8 cellular contexts compared by ENCODE assay signal in the genomic region with DNA sequence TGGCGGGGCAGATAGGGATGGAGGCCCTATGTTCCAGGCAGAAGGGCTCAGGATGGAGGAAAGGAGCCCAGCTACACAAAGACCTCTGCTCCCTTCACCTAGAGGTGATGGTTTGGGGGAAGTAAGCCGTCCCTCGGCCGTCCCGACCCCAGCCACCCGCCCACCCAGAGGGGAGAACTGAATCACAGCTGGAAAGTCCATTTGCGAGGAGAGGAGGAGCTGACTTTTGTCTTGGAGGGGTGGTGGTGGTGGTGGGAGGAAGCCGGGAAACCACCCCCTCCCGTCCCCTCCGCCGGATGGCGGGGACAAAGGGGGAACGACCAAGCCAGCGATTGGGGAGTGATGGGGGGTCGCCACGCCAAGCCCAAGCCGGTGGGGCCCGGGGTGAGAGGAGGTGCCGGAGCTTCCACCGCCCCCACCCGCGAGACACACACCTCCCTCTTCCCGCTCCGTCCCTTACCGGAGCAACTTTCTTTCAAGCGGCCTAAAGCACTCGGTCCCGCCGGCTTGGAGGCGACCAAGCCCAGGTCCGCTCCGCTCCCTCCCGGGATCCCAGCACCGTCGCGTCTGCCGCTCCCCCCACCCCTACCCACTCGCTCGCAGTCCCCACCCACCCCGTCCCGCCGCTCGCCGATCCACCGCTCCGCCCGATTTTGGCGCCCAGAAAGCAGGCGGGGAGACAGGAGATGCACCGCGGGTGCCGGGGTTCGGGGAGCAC. TPM values are rescaled to one million over a fixed set of nuclear protein-coding genes. Genes with fewer than 3 reads are reported as not detected.
DNase-seq lines count a peak whose midpoint lies in the region; ATAC-seq and TF ChIP-seq lines count a peak whose summit lies in the region.

No MANE protein-coding gene starts in this region.

- H3K36me3 Mint-ChIP-seq in activated T-cell treated with anti-CD3 and anti-CD28 coated beads, Interleukin-2, amount 50 U/mL, for 4 hours (ENCODE audit: insufficient read depth) = peaks cover 8% of the 10 kb centered on the region

- H3K27me3 ChIP-seq in thymus (ENCODE audit: control insufficient read depth, insufficient read depth) = no peaks in the 10 kb centered on the region

- ATAC-seq in activated T-cell treated with anti-CD3 and anti-CD28 coated beads, Interleukin-2, amount 50 U/mL, for 4 hours = peak; percentile 43 to 49
- ATAC-seq in omental fat pad (ENCODE audit: low FRiP score) (peak; percentile 11), HG03045 (IDR thresholded peaks at IDR 0.05; ENCODE audit: unreplicated experiment) (no peak), GM18502 (IDR thresholded peaks at IDR 0.05; ENCODE audit: poor library complexity, unreplicated experiment) (no peak)

- peaks cover 47% of the 10 kb centered on the region for H3K4me1 ChIP-seq in thymus (ENCODE audit: control insufficient read depth, insufficient read depth, low read length)

- peak overlapping the region; percentile 95 for H3K4me3 Mint-ChIP-seq in activated T-cell treated with anti-CD3 and anti-CD28 coated beads, Interleukin-2, amount 50 U/mL, for 4 hours

- no peak for TF ChIP-seq POLR2A in NB4 (IDR thresholded peaks at IDR 0.05; ENCODE audit: extremely low read depth, insufficient read length)

- H3K27me3 Mint-ChIP-seq in activated T-cell treated with anti-CD3 and anti-CD28 coated beads, Interleukin-2, amount 50 U/mL, for 4 hours (ENCODE audit: low read depth) = no peaks in the 10 kb centered on the region

- H3K27ac ChIP-seq in thymus (ENCODE audit: low read depth) = peak overlapping the region; percentile 95

- H3K9me3 ChIP-seq in thymus (ENCODE audit: control insufficient read depth) = no peaks in the 10 kb centered on the region

- in situ Hi-C loops in G401 (cut with HindIII; ENCODE audit: low sequenced_read_pairs) = no loop called here

- H3K4me1 Mint-ChIP-seq in activated T-cell treated with anti-CD3 and anti-CD28 coated beads, Interleukin-2, amount 50 U/mL, for 4 hours (ENCODE audit: low read depth) = peaks cover 76% of the 10 kb centered on the region

- under 1% methylated on average over 53 of the region's 53 CpGs for WGBS in thymus

- TF ChIP-seq CTCF in NB4 (IDR thresholded peaks at IDR 0.05; ENCODE audit: low read depth, low read length) (no peak), fibroblast of mammary gland (conservative IDR thresholded peaks at IDR 0.05; ENCODE audit: control insufficient read depth, insufficient read depth, low read depth, low read length) (no peak), omental fat pad (IDR thresholded peaks at IDR 0.05) (no peak)

- no peaks in the 10 kb centered on the region for H3K9me3 Mint-ChIP-seq in activated T-cell treated with anti-CD3 and anti-CD28 coated beads, Interleukin-2, amount 50 U/mL, for 4 hours

- peaks cover 8% of the 10 kb centered on the region for H3K36me3 ChIP-seq in thymus (ENCODE audit: control insufficient read depth, insufficient read depth)

- DNase-seq in G401 (ENCODE audit: low spot score) (peak; percentile 62), NB4 (ENCODE audit: low read depth) (peak; percentile 69), fibroblast of mammary gland (ENCODE audit: low read depth) (no peak), omental fat pad (ENCODE audit: low spot score) (no peak)
- DNase-seq in activated T-cell treated with anti-CD3 and anti-CD28 coated beads, Interleukin-2, amount 50 U/mL, for 4 hours = peak; percentile 78

- H3K4me3 ChIP-seq in NB4 (ENCODE audit: low read depth, low read length) (peak overlapping the region; percentile 92), fibroblast of mammary gland (ENCODE audit: control insufficient read depth, low read depth, low read length) (peak overlapping the region; percentile 80), thymus (ENCODE audit: low read length) (peak overlapping the region; percentile 92)

RNA-seq across cellular contexts. Expression of a gene that starts 0.6 kb away (rescaled TPM):
- 20.3 and 35.9 TPM in 2 replicates for total RNA-seq in G401 (2014; rRNA removed; shearing (Covaris generic))
- total RNA-seq in activated T-cell treated with anti-CD3 and anti-CD28 coated beads, Interleukin-2, amount 50 U/mL, for 4 hours = 100 to 1,000 TPM; 144 to 174 (median 149) TPM
- 100 to 1,000 TPM in 2 of 4 donors, 10 to 100 TPM in 2; 89.5 to 151 (median 98.6) TPM for total RNA-seq in omental fat pad
- polyA plus RNA-seq in thymus = 58.5 TPM

RNA-seq across cellular contexts. Expression of a gene that starts 36.3 kb away (rescaled TPM):
- not detected in 2 replicates for total RNA-seq in G401 (2014; rRNA removed; shearing (Covaris generic))
- not detected for total RNA-seq in activated T-cell treated with anti-CD3 and anti-CD28 coated beads, Interleukin-2, amount 50 U/mL, for 4 hours
- total RNA-seq in omental fat pad = not detected
- polyA plus RNA-seq in thymus = 0.18 TPM

RNA-seq across cellular contexts. Expression of a gene that starts 43.0 kb away (rescaled TPM):
- total RNA-seq in G401 (2014; rRNA removed; shearing (Covaris generic)) = 257 and 273 TPM in 2 replicates
- total RNA-seq in activated T-cell treated with anti-CD3 and anti-CD28 coated beads, Interleukin-2, amount 50 U/mL, for 4 hours = 100 to 1,000 TPM; 167 to 183 (median 173) TPM
- 100 to 1,000 TPM; 197 to 397 (median 308) TPM for total RNA-seq in omental fat pad
- polyA plus RNA-seq in thymus = 251 TPM

RNA-seq across cellular contexts. Expression of a gene that starts 43.6 kb away (rescaled TPM):
- 30.0 and 52.6 TPM in 2 replicates for total RNA-seq in G401 (2014; rRNA removed; shearing (Covaris generic))
- total RNA-seq in activated T-cell treated with anti-CD3 and anti-CD28 coated beads, Interleukin-2, amount 50 U/mL, for 4 hours = 10 to 100 TPM; 32.2 to 38.3 (median 37.9) TPM
- 10 to 100 TPM; 28.8 to 54.2 (median 42.7) TPM for total RNA-seq in omental fat pad
- polyA plus RNA-seq in thymus = 45.8 TPM

Comparison
In these comparisons a context has a peak if more than half of its experiments do, and no peak if none do; other contexts are left out.
1. DNase-seq: peak in G401 (single experiment), NB4 (single experiment) and activated T-cell treated with anti-CD3 and anti-CD28 coated beads, Interleukin-2, amount 50 U/mL, for 4 hours (single experiment); none in fibroblast of mammary gland (single experiment) and omental fat pad (single experiment).
2. ATAC-seq: peak in activated T-cell treated with anti-CD3 and anti-CD28 coated beads, Interleukin-2, amount 50 U/mL, for 4 hours (2 of 2) and omental fat pad (single experiment); none in HG03045 (single experiment) and GM18502 (single experiment).
3. Peak in every context shown above with its lines, with median percentiles within 50 percentile points of each other: H3K4me3 ChIP-seq.